15 cellular contexts compared by ENCODE assay signal in genomic region chr7:134935701-134936100, GRCh38. TPM values are rescaled to one million over a fixed set of nuclear protein-coding genes. Genes with fewer than 3 reads are reported as not detected.
DNase-seq lines count a peak whose midpoint lies in the region; ATAC-seq and TF ChIP-seq lines count a peak whose summit lies in the region.
"Had no signal": no experiment of that assay in that cellular context is flagged by ENCODE, and none has a peak within 500 bp of the region (broad histone marks: within the 10 kb centered on the region; RNA-seq: fewer than 3 reads in every experiment).

No MANE protein-coding gene starts in this region.

- H3K18ac ChIP-seq in IMR-90 (ENCODE audit: low read depth, low read length) (no peak overlapping the region), mesendoderm (ENCODE audit: low read length) (no peak overlapping the region)

- H3K56ac ChIP-seq in IMR-90 (ENCODE audit: extremely low read depth, insufficient read depth, low read length) = no peak overlapping the region
- no peak overlapping the region for H3K56ac ChIP-seq in mesendoderm (ENCODE audit: low read length)

- no peak overlapping the region for H2AK9ac ChIP-seq in IMR-90 (replicated peaks; ENCODE audit: low read depth, low read length, poor library complexity)

- H3K36me3 ChIP-seq in IMR-90 (ENCODE audit: control insufficient read depth, insufficient read depth, low read length) (peaks cover 46% of the 10 kb centered on the region), left lung (peaks cover 0 to 3% of the 10 kb centered on the region in 2 donors), stomach smooth muscle (ENCODE audit: control insufficient read depth in 2 of 2, insufficient read depth in 2 of 2, low read length in 2 of 2) (peaks cover 32 to 45% of the 10 kb centered on the region in 2 donors), mesendoderm (ENCODE audit: control insufficient read depth, insufficient read depth, low read length) (peaks cover 5% of the 10 kb centered on the region)

- no peak overlapping the region for H3K4ac ChIP-seq in IMR-90 (ENCODE audit: low read depth, low read length)
- no peak overlapping the region for H3K4ac ChIP-seq in mesendoderm (ENCODE audit: low read depth, low read length)

- H3K4me1 ChIP-seq in IMR-90 (ENCODE audit: control insufficient read depth, insufficient read depth, low read length) (peaks cover 14% of the 10 kb centered on the region), left lung (no peaks in the 10 kb centered on the region), stomach smooth muscle (ENCODE audit: control insufficient read depth, insufficient read depth, low read length) (peaks cover 25% of the 10 kb centered on the region), mesendoderm (ENCODE audit: control insufficient read depth, low read depth, low read length) (peaks cover 4% of the 10 kb centered on the region)

- CTCF ChIA-PET in IMR-90 (lab: Yijun Ruan, JAX) = no interaction called here

- no peak overlapping the region for H2BK20ac ChIP-seq in IMR-90 (ENCODE audit: low read depth, low read length)

- H3K9me1 ChIP-seq in IMR-90 (ENCODE audit: insufficient read depth, low read length) = peaks cover 25% of the 10 kb centered on the region

- H2AFZ ChIP-seq in IMR-90 (replicated peaks; ENCODE audit: low read length, poor library complexity) = no peak overlapping the region

- peak overlapping the region in 3 of 5 experiments; percentile 14 to 62 (median 29) for H3K27ac Mint-ChIP-seq in brain
- H3K27ac Mint-ChIP-seq: activated naive CD4-positive, alpha-beta T cell treated with anti-CD3 and anti-CD28 coated beads, Interleukin-2, amount 10 ng/mL, durations not matched to agents 7 days and 5 days; T-helper 17 cell had no signal

- H3K27me3 ChIP-seq in IMR-90 (ENCODE audit: control insufficient read depth, insufficient read depth, low read length) = no peaks in the 10 kb centered on the region
- no peaks in the 10 kb centered on the region for H3K27me3 ChIP-seq in left lung
- H3K27me3 ChIP-seq in stomach smooth muscle (ENCODE audit: control insufficient read depth in 1 of 2, insufficient read depth in 2 of 2, low read length in 2 of 2) = no peaks in the 10 kb centered on the region
- H3K27me3 ChIP-seq in mesendoderm (ENCODE audit: insufficient read depth, low read length, poor library complexity) = no peaks in the 10 kb centered on the region
- H3K27me3 ChIP-seq: BLaER1 had no signal

- in situ Hi-C loops in IMR-90 (cut with MboI; ENCODE audit: low sequenced_read_pairs) = no loop called here

- no peaks in the 10 kb centered on the region for H3K9me3 Mint-ChIP-seq in brain
- H3K9me3 Mint-ChIP-seq: activated naive CD4-positive, alpha-beta T cell treated with anti-CD3 and anti-CD28 coated beads, Interleukin-2, amount 10 ng/mL, durations not matched to agents 7 days and 5 days had no signal

- DNase-seq in IMR-90 = peak; percentile 51
- no peak for DNase-seq in left lung
- DNase-seq in stimulated activated CD4-positive, alpha-beta T cell treated with anti-CD3 and anti-CD28 coated beads, Interleukin-15, amount 100 ng/mL, for 24 hours = no peak
- DNase-seq in mesendoderm = no peak
- no peak for DNase-seq in anterior cingulate cortex (lab: John Stamatoyannopoulos, UW)
- DNase-seq: activated CD8-positive, alpha-beta memory T cell treated with anti-CD3 and anti-CD28 coated beads, Interleukin-2, amount 50 U/mL, for 48 hours; activated naive CD4-positive, alpha-beta T cell treated with anti-CD3 and anti-CD28 coated beads, Interleukin-2, amount 10 ng/mL, durations not matched to agents 7 days and 5 days; cerebellar nuclear complex; NCI-H774; RPMI8226; T-helper 17 cell had no signal

- H3K4me3 ChIP-seq in IMR-90 (ENCODE audit: insufficient read depth, low read depth, low read length) (no peak overlapping the region), left lung (no peak overlapping the region), stomach smooth muscle (ENCODE audit: low read length in 2 of 2) (no peak overlapping the region), mesendoderm (ENCODE audit: low read length) (no peak overlapping the region)
- H3K4me3 ChIP-seq: BLaER1 had no signal

- no peaks in the 10 kb centered on the region for H3K27me3 Mint-ChIP-seq in brain

- no peak overlapping the region for H3K4me3 Mint-ChIP-seq in brain
- H3K4me3 Mint-ChIP-seq: activated naive CD4-positive, alpha-beta T cell treated with anti-CD3 and anti-CD28 coated beads, Interleukin-2, amount 10 ng/mL, durations not matched to agents 7 days and 5 days; T-helper 17 cell had no signal

- dilution Hi-C loops in IMR-90 (cut with HindIII; ENCODE audit: low sequenced_read_pairs, unreplicated experiment) = no loop called here

- no peak overlapping the region for H2BK5ac ChIP-seq in IMR-90 (ENCODE audit: low read depth, low read length, poor library complexity, severe bottlenecking)
- no peak overlapping the region for H2BK5ac ChIP-seq in mesendoderm (ENCODE audit: low read length)

- H4K91ac ChIP-seq in IMR-90 (ENCODE audit: insufficient read depth, low read depth, low read length) = no peak overlapping the region

- no peak overlapping the region for H4K8ac ChIP-seq in IMR-90 (ENCODE audit: low read depth in 2 of 2, low read length in 2 of 2)
- H4K8ac ChIP-seq in mesendoderm (ENCODE audit: low read depth, low read length) = no peak overlapping the region

- peaks cover 27% of the 10 kb centered on the region; the same call in 1 of the 2 replicates for H4K20me1 ChIP-seq in IMR-90 (ENCODE audit: insufficient read depth, low read length)

- no peak for TF ChIP-seq POLR2A in IMR-90 (IDR thresholded peaks at IDR 0.05; ENCODE audit: low read depth, low read length)

- H2BK120ac ChIP-seq in IMR-90 (ENCODE audit: low read depth, low read length) (no peak overlapping the region), mesendoderm (ENCODE audit: low read depth, low read length) (no peak overlapping the region)

- WGBS in IMR-90 (ENCODE audit: extremely low coverage in 2 of 2, insufficient read length in 1 of 2), 2 experiments = no CpG with 5 or more reads among the region's 2 CpGs
- no CpG with 5 or more reads among the region's 2 CpGs for WGBS in mesendoderm (ENCODE audit: extremely low coverage, insufficient coverage, low lambda C conversion rate)

- intact Hi-C loops in IMR-90 (cut with micrococcal nuclease) = no loop called here
- intact Hi-C loops in left lung (cut with DNase I) = loop anchor here in 1 of 2 donors (10.0 kb wide), 1 partner anchor 151 kb away; no protein-coding TSS in a partner anchor

- H3K23ac ChIP-seq in IMR-90 (ENCODE audit: low read depth, low read length) (no peak overlapping the region), mesendoderm (ENCODE audit: low read length) (no peak overlapping the region)

- H2AK5ac ChIP-seq in IMR-90 (ENCODE audit: low read depth, low read length) (no peak overlapping the region), mesendoderm (ENCODE audit: low read length) (no peak overlapping the region)

- H3K9me3 ChIP-seq in IMR-90 (ENCODE audit: control insufficient read depth, insufficient read depth, low read length) (no peaks in the 10 kb centered on the region), left lung (no peaks in the 10 kb centered on the region), stomach smooth muscle (ENCODE audit: control insufficient read depth in 2 of 2, low read length in 2 of 2) (no peaks in the 10 kb centered on the region)
- H3K9me3 ChIP-seq: BLaER1 had no signal

- POLR2A ChIA-PET in IMR-90 (lab: Charles Lee; ENCODE audit: unreplicated experiment) = no interaction called here

- BruUV-seq in IMR-90 (replicated peaks; lab: Mats Ljungman, UMichigan) = no TSS peak

- H3K14ac ChIP-seq in IMR-90 (replicated peaks; ENCODE audit: low read depth, low read length) = no peak overlapping the region

- peaks cover 60% of the 10 kb centered on the region for H3K36me3 Mint-ChIP-seq in brain
- H3K36me3 Mint-ChIP-seq: activated naive CD4-positive, alpha-beta T cell treated with anti-CD3 and anti-CD28 coated beads, Interleukin-2, amount 10 ng/mL, durations not matched to agents 7 days and 5 days had no signal

- TF ChIP-seq CTCF in IMR-90 (conservative IDR thresholded peaks at IDR 0.05; ENCODE audit: low read depth, low read length) (no peak), brain (conservative IDR thresholded peaks at IDR 0.05) (no peak), left lung (IDR thresholded peaks at IDR 0.05) (no peak)

- H3K79me1 ChIP-seq in IMR-90 (ENCODE audit: low read depth in 1 of 2, low read length in 2 of 2) (peaks cover 50 to 80% of the 10 kb centered on the region in 2 experiments), mesendoderm (ENCODE audit: low read length) (peaks cover 4% of the 10 kb centered on the region)

- no peak overlapping the region for H4K5ac ChIP-seq in IMR-90 (ENCODE audit: low read depth, low read length)
- no peak overlapping the region for H4K5ac ChIP-seq in mesendoderm (ENCODE audit: low read length)

- no peaks in the 10 kb centered on the region for H3K79me2 ChIP-seq in mesendoderm (ENCODE audit: control insufficient read depth, insufficient read depth, low read length)

- H2BK15ac ChIP-seq in IMR-90 (ENCODE audit: low read depth, low read length) (no peak overlapping the region), mesendoderm (replicated peaks; ENCODE audit: low read depth) (no peak overlapping the region)

- TF ChIP-seq RAD21 in IMR-90 (IDR thresholded peaks at IDR 0.05; ENCODE audit: low read length) = no peak

- H3K4me1 Mint-ChIP-seq in brain = peaks cover 27% of the 10 kb centered on the region

- H3K27ac ChIP-seq in IMR-90 (ENCODE audit: insufficient read depth, low read length) (no peak overlapping the region), left lung (no peak overlapping the region), stomach smooth muscle (ENCODE audit: low read length) (peak overlapping the region; percentile 60), mesendoderm (ENCODE audit: low read depth, low read length) (no peak overlapping the region)
- H3K27ac ChIP-seq: BLaER1 had no signal

- ATAC-seq in IMR-90 (ENCODE audit: low read depth) (no peak), left lung (peak; percentile 30), GM18858 (IDR thresholded peaks at IDR 0.05; ENCODE audit: unreplicated experiment) (no peak)
- ATAC-seq: T-helper 17 cell had no signal

- H3K4me2 ChIP-seq in IMR-90 (ENCODE audit: low read depth, low read length) = no peak overlapping the region
- H3K4me2 ChIP-seq in mesendoderm (ENCODE audit: low read length) = no peak overlapping the region
- H3K4me2 ChIP-seq: BLaER1 had no signal

- H3K9ac ChIP-seq in IMR-90 (ENCODE audit: low read depth, low read length) (no peak overlapping the region), stomach smooth muscle (ENCODE audit: low read length in 2 of 2) (no peak overlapping the region), mesendoderm (ENCODE audit: low read length) (no peak overlapping the region)
- H3K9ac ChIP-seq: BLaER1 had no signal

TF ChIP-seq in IMR-90, 13 proteins besides CTCF, POLR2A, EP300 and RAD21:
- no peak for TF ChIP-seq CEBPB (IDR thresholded peaks at IDR 0.05; ENCODE audit: low read depth, low read length)
- peak; percentile 99 for TF ChIP-seq MAFK (IDR thresholded peaks at IDR 0.05; ENCODE audit: low read depth, low read length)
TF ChIP-seq in IMR-90: peak in this region for 1.

RNA-seq across cellular contexts. Expression of gene AGBL3, which starts 50.6 kb away (rescaled TPM):
- total RNA-seq in IMR-90 (2012; rRNA removed) = 0.18 and 0.28 TPM in 2 replicates
- 0.16 and 0.65 TPM in 2 replicates for polyA plus RNA-seq in IMR-90 (2012; rRNA removed)
- 0.13 and 0.24 TPM in 2 replicates for polyA plus RNA-seq in IMR-90 (2012; cell fraction: cytosol; rRNA removed)
- polyA plus RNA-seq in IMR-90 (2012; cell fraction: nucleus; rRNA removed; ENCODE audit: low replicate concordance) = 0.08 and 0.55 TPM in 2 replicates
- polyA plus RNA-seq in brain (ENCODE audit: insufficient read depth, low read depth, low replicate concordance) = 0.64 TPM
- total RNA-seq in left lung = 1 to 10 TPM; 2.7 to 3.4 TPM
- polyA plus RNA-seq in mesendoderm (2013, experiment 1 of 2) = 2.0 TPM
- 2.1 TPM for polyA plus RNA-seq in mesendoderm (2013, experiment 2 of 2)
